ENCODE assay signal across 18 cellular contexts in the genomic region with DNA sequence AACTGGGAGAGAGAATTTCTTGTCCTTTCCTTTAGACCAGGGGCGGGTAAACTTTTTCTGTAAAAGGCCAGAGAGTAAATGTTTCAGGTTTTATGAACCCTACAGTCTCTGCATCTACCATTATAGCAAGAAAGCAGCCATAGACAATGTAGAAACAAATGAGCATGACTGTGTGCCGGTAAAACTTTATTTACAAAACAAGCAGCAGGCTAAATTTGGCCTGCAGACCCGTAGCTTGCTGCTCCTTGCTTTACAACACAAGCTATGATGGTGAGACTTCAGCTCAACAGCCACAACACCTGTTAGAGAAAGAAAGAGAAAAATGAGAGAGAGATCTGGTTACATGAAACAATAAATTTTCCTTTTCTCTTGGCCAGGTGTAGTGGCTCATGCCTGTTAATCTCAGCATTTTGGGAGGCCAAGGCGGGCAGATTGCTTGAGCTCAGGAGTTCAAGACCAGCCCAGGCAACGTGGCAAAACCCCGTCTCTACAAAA. TPM values are rescaled to one million over a fixed set of nuclear protein-coding genes. Genes with fewer than 3 reads are reported as not detected.
A peak's percentile ranks its signal among the peaks of the same experiment; 100 is the strongest.
DNase-seq lines count a peak whose midpoint lies in the region; ATAC-seq, FAIRE-seq and TF ChIP-seq lines count a peak whose summit lies in the region.
"Had no signal": no experiment of that assay in that cellular context is flagged by ENCODE, and none has a peak within 500 bp of the region (broad histone marks: within the 10 kb centered on the region; RNA-seq: fewer than 3 reads in every experiment).

No MANE protein-coding gene starts in this region.

- TF ChIP-seq POLR2A in GM12878 (IDR thresholded peaks at IDR 0.05; ENCODE audit: low read depth, low read length) (no peak), sigmoid colon (IDR thresholded peaks at IDR 0.05) (no peak)

- SMC1A ChIA-PET in GM12878 (lab: Charles Lee; ENCODE audit: uncharacterized antibody, unreplicated experiment), result interaction anchor here (0.8 kb wide), 1 partner anchor 9 kb away, joined by 4 read pairs; no protein-coding TSS in a partner anchor

- DNase-seq in NCI-H2171 treated with DMSO at 0.1 percent for 48 hours (lab: John Stamatoyannopoulos, UW) (peak; percentile 27), NCI-H2171 (lab: John Stamatoyannopoulos, UW) (no peak), NCI-H2107 treated with DMSO at 0.1 percent for 48 hours (lab: John Stamatoyannopoulos, UW; ENCODE audit: unreplicated experiment) (peak; percentile 90), GM12878 (ENCODE audit: low read depth, low spot score) (no peak), sigmoid colon (peak; percentile 33), COR-L47 (lab: John Stamatoyannopoulos, UW) (no peak)
- DNase-seq in effector CD4-positive, alpha-beta T cell, result no peak
- DNase-seq: 8988T, AML-193, Calu3, DMS 273 treated with DMSO at 0.1 percent for 48 hours, GOT3, H9 had no signal

- H3K36me3 ChIP-seq in GM12878 (ENCODE audit: control insufficient read depth in 2 of 2, insufficient read depth in 2 of 2, low read length in 1 of 2) (no peaks in the 10 kb centered on the region), sigmoid colon (no peaks in the 10 kb centered on the region)
- H3K36me3 ChIP-seq: BLaER1 had no signal

- H3K4me3 ChIP-seq in GM12878 (no peak overlapping the region), sigmoid colon (no peak overlapping the region)
- H3K4me3 ChIP-seq: BLaER1 had no signal

- no peaks in the 10 kb centered on the region for H3K9me3 ChIP-seq in GM12878 (replicated peaks; ENCODE audit: control insufficient read depth, insufficient read depth, low read length)
- H3K9me3 ChIP-seq in sigmoid colon, result no peaks in the 10 kb centered on the region

- CTCF ChIA-PET in GM12878 (lab: Yijun Ruan, JAX), result interaction anchor here (1.3 kb wide), 1 partner anchor 10 kb away, joined by 4 read pairs; no protein-coding TSS in a partner anchor

- H4K20me1 ChIP-seq in GM12878 (ENCODE audit: control insufficient read depth, insufficient read depth), result no peaks in the 10 kb centered on the region
- H4K20me1 ChIP-seq: BLaER1 had no signal

- H3K9ac ChIP-seq in GM12878 (ENCODE audit: control insufficient read depth, insufficient read depth, low read length), result no peak overlapping the region
- H3K9ac ChIP-seq: BLaER1 had no signal

- no peak for ATAC-seq in GM12878
- ATAC-seq in GM19467 (IDR thresholded peaks at IDR 0.05; ENCODE audit: unreplicated experiment), result no peak

- H3K27me3 ChIP-seq in GM12878 (replicated peaks in 1 of 2; ENCODE audit: control insufficient read depth in 2 of 2, insufficient read depth in 2 of 2, low read length in 1 of 2), result no peaks in the 10 kb centered on the region; a peak in 1 of 4 replicates
- no peaks in the 10 kb centered on the region for H3K27me3 ChIP-seq in sigmoid colon

- no peak overlapping the region for H3K27ac ChIP-seq in GM12878 (ENCODE audit: control insufficient read depth, insufficient read depth)
- H3K27ac ChIP-seq in sigmoid colon, result no peak overlapping the region
- H3K27ac ChIP-seq: BLaER1 had no signal

- BruUV-seq in GM12878 (replicated peaks; lab: Mats Ljungman, UMichigan), result no TSS peak

- RAD21 ChIA-PET in GM12878 (lab: Charles Lee; ENCODE audit: unreplicated experiment), result interaction anchor here (1.7 kb wide), 1 partner anchor 13 kb away, joined by 4 read pairs; no protein-coding TSS in a partner anchor

- H3K4me2 ChIP-seq in GM12878 (ENCODE audit: control insufficient read depth, insufficient read depth), result no peak overlapping the region
- H3K4me2 ChIP-seq: BLaER1 had no signal

- H3K79me2 ChIP-seq in GM12878 (ENCODE audit: control insufficient read depth, insufficient read depth, low read length), result peaks cover 8% of the 10 kb centered on the region

- FAIRE-seq in GM12878 (lab: Jason Lieb, UNC), result no peak
- FAIRE-seq: GM18507, HTR-8/SVneo had no signal

- in situ Hi-C loops in GM12878 (cut with MboI), result no loop called here

- TF ChIP-seq CTCF in GM12878 (IDR thresholded peaks at IDR 0.05 in 2 of 3, conservative IDR thresholded peaks at IDR 0.05 in 1 of 3; ENCODE audit: control insufficient read depth in 2 of 3, extremely low read depth in 1 of 3, insufficient read depth in 1 of 3, low read depth in 3 of 3, low read length in 3 of 3) (no peak), sigmoid colon (IDR thresholded peaks at IDR 0.05) (no peak)

- no peaks in the 10 kb centered on the region; the same call in 1 of the 2 replicates for H3K4me1 ChIP-seq in GM12878 (ENCODE audit: control insufficient read depth, insufficient read depth, low read length)
- H3K4me1 ChIP-seq in sigmoid colon, result peaks cover 0 to 22% (median 16%) of the 10 kb centered on the region in 4 donors
- H3K4me1 ChIP-seq: BLaER1 had no signal

- 16% methylated on average over 6 of the region's 6 CpGs for WGBS in GM12878 (ENCODE audit: insufficient coverage, insufficient replicate concordance, low lambda C conversion rate, missing lambda C conversion rate)
- WGBS in sigmoid colon, 2 donors, result 75 to 84% methylated on average over 6 of the region's 6 CpGs

- TF ChIP-seq RAD21 in GM12878 (IDR thresholded peaks at IDR 0.05; ENCODE audit: insufficient read depth, low read depth, low read length), result no peak

- POLR2A ChIA-PET in GM12878 (lab: Charles Lee), result interaction anchor here (0.6 kb wide), 1 partner anchor 104 kb away, joined by 4 read pairs; no protein-coding TSS in a partner anchor

- H2AFZ ChIP-seq in GM12878 (ENCODE audit: control insufficient read depth, low read depth, low read length), result no peak overlapping the region

- TF ChIP-seq EP300 in GM12878 (IDR thresholded peaks at IDR 0.05; ENCODE audit: borderline replicate concordance in 1 of 2, control insufficient read depth in 1 of 2, low read depth in 2 of 2, low read length in 2 of 2) (no peak), sigmoid colon (IDR thresholded peaks at IDR 0.05) (no peak)

- intact Hi-C loops in GM12878 (cut with micrococcal nuclease; ENCODE audit: unreplicated experiment) (no loop called here), sigmoid colon (cut with DNase I) (no loop called here)

RNA-seq across cellular contexts. Expression of a gene that starts 4.2 kb away (rescaled TPM):
- total RNA-seq in GM12878 (2013; cell fraction: nucleolus; rRNA removed), result 103 and 127 TPM in 2 replicates
- total RNA-seq in GM12878 (2014; rRNA removed) (15.3 and 19.9 TPM in 2 replicates), GM12878 (2014; rRNA removed; fragmentation: Illumina TruSeq; extraction: Trizol) (10.0 and 10.7 TPM in 2 replicates), GM12878 (2021) (20.3 and 22.0 TPM in 2 replicates), sigmoid colon (10 to 100 TPM; 58.5 to 82.3 (median 61.6) TPM)
- 9.3 TPM for polyA plus RNA-seq in GM12878 (2011; ENCODE audit: low read depth)
- polyA plus RNA-seq in GM12878 (2011; rRNA removed) (17.4 and 22.1 TPM in 2 replicates), GM12878 (2014; fragmentation: Illumina TruSeq; extraction: Trizol) (8.4 and 15.9 TPM in 2 replicates), GM12878 (2014; fragmentation: Nextera tagmentation; extraction: Ambion mirVana) (under 1 TPM; 0.42 to 0.46 TPM), GM12878 (2014; rRNA removed) (18.3 and 23.6 TPM in 2 replicates), GM12878 (2016; fragmentation: Nextera tagmentation; extraction: Ambion mirVana) (1 to 10 TPM in 1 of 2 experiments, under 1 TPM in 1; 0.82 to 1.7 TPM), sigmoid colon (10 to 100 TPM; 18.0 to 51.5 (median 24.0) TPM)
- 23.8 and 26.2 TPM in 2 replicates for polyA plus RNA-seq in GM12878 (2011; cell fraction: cytosol; rRNA removed)
- polyA plus RNA-seq in GM12878 (2011; cell fraction: nucleus; rRNA removed), result 61.2 and 90.5 TPM in 2 replicates
- 12.2 and 14.2 TPM in 2 replicates for polyA plus RNA-seq in GM12878 (2012)
- polyA minus RNA-seq in GM12878 (2011; rRNA and poly(A)+ RNA removed), result 44.8 and 46.7 TPM in 2 replicates
- 14.2 and 15.8 TPM in 2 replicates for polyA minus RNA-seq in GM12878 (2011; cell fraction: cytosol; rRNA and poly(A)+ RNA removed)
- 20.3 and 38.5 TPM in 2 replicates for polyA minus RNA-seq in GM12878 (2011; cell fraction: nucleus; rRNA and poly(A)+ RNA removed)

RNA-seq across cellular contexts. Expression of a gene that starts 22.5 kb away (rescaled TPM):
- total RNA-seq in GM12878 (2013; cell fraction: nucleolus; rRNA removed), result not detected in 2 replicates
- total RNA-seq in GM12878 (2014; rRNA removed) (not detected in 2 replicates), GM12878 (2014; rRNA removed; fragmentation: Illumina TruSeq; extraction: Trizol) (not detected in 2 replicates), GM12878 (2021) (not detected in 2 replicates), sigmoid colon (not detected)
- polyA plus RNA-seq in GM12878 (2011; ENCODE audit: low read depth), result not detected
- polyA plus RNA-seq in GM12878 (2011; rRNA removed) (not detected in 2 replicates), GM12878 (2014; fragmentation: Illumina TruSeq; extraction: Trizol) (not detected in 2 replicates), GM12878 (2014; fragmentation: Nextera tagmentation; extraction: Ambion mirVana) (not detected), GM12878 (2014; rRNA removed) (not detected in 2 replicates), GM12878 (2016; fragmentation: Nextera tagmentation; extraction: Ambion mirVana) (not detected), sigmoid colon (under 1 TPM in 1 of 3 donors, not detected in 2; 0.17 TPM)
- polyA plus RNA-seq in GM12878 (2011; cell fraction: cytosol; rRNA removed), result not detected in 2 replicates
- polyA plus RNA-seq in GM12878 (2011; cell fraction: nucleus; rRNA removed), result not detected in 2 replicates
- not detected in 2 replicates for polyA plus RNA-seq in GM12878 (2012)
- not detected in 2 replicates for polyA minus RNA-seq in GM12878 (2011; rRNA and poly(A)+ RNA removed)
- not detected in 2 replicates for polyA minus RNA-seq in GM12878 (2011; cell fraction: cytosol; rRNA and poly(A)+ RNA removed)
- polyA minus RNA-seq in GM12878 (2011; cell fraction: nucleus; rRNA and poly(A)+ RNA removed), result not detected in 2 replicates
- total RNA-seq: Calu3, Daoy, H9 had no signal

RNA-seq across cellular contexts. Expression of a gene that starts 33.0 kb away (rescaled TPM):
- total RNA-seq in GM12878 (2013; cell fraction: nucleolus; rRNA removed), result not detected in 2 replicates
- total RNA-seq in GM12878 (2014; rRNA removed) (not detected in 2 replicates), GM12878 (2014; rRNA removed; fragmentation: Illumina TruSeq; extraction: Trizol) (not detected in 2 replicates), GM12878 (2021) (not detected in 2 replicates), sigmoid colon (1 to 10 TPM in 2 of 4 donors, under 1 TPM in 2; 0.36 to 1.8 (median 0.90) TPM)
- polyA plus RNA-seq in GM12878 (2011; ENCODE audit: low read depth), result not detected
- polyA plus RNA-seq in GM12878 (2011; rRNA removed) (not detected in 2 replicates), GM12878 (2014; fragmentation: Illumina TruSeq; extraction: Trizol) (not detected in 2 replicates), GM12878 (2014; fragmentation: Nextera tagmentation; extraction: Ambion mirVana) (not detected), GM12878 (2014; rRNA removed) (not detected in 2 replicates), GM12878 (2016; fragmentation: Nextera tagmentation; extraction: Ambion mirVana) (not detected), sigmoid colon (10 to 100 TPM in 1 of 3 donors, 1 to 10 TPM in 2; 3.0 to 23.8 (median 6.0) TPM)
- not detected in 2 replicates for polyA plus RNA-seq in GM12878 (2011; cell fraction: cytosol; rRNA removed)
- 0.15 TPM in 1 of 2 replicates, not detected in the other for polyA plus RNA-seq in GM12878 (2011; cell fraction: nucleus; rRNA removed)
- polyA plus RNA-seq in GM12878 (2012), result not detected in 2 replicates
- not detected in 2 replicates for polyA minus RNA-seq in GM12878 (2011; rRNA and poly(A)+ RNA removed)
- polyA minus RNA-seq in GM12878 (2011; cell fraction: cytosol; rRNA and poly(A)+ RNA removed), result not detected in 2 replicates
- polyA minus RNA-seq in GM12878 (2011; cell fraction: nucleus; rRNA and poly(A)+ RNA removed), result not detected in 2 replicates

Comparison
In these comparisons a context has a peak if more than half of its experiments do, and no peak if none do; other contexts are left out.
1. DNase-seq: peak in NCI-H2171 treated with DMSO at 0.1 percent for 48 hours (single experiment), NCI-H2107 treated with DMSO at 0.1 percent for 48 hours (single experiment) and sigmoid colon (single experiment); none in NCI-H2171 (single experiment), GM12878 (single experiment), effector CD4-positive, alpha-beta T cell (single experiment) and COR-L47 (single experiment).